8 cellular contexts compared by ENCODE assay signal in genomic region chr13:41428155-41428554, GRCh38. TPM values are rescaled to one million over a fixed set of nuclear protein-coding genes. Genes with fewer than 3 reads are reported as not detected.
DNase-seq lines count a peak whose midpoint lies in the region; ATAC-seq and TF ChIP-seq lines count a peak whose summit lies in the region.

No MANE protein-coding gene starts in this region.

- H3K4me3 Mint-ChIP-seq in progenitor cell of endocrine pancreas (ENCODE audit: low read depth) = no peak overlapping the region

- DNase-seq in activated CD8-positive, alpha-beta memory T cell treated with anti-CD3 and anti-CD28 coated beads, Interleukin-2, amount 50 U/mL, for 48 hours = peak; percentile 65
- no peak for DNase-seq in fibroblast of villous mesenchyme (ENCODE audit: low read depth)
- peak; percentile 22 to 23 for DNase-seq in stimulated activated CD4-positive, alpha-beta T cell treated with anti-CD3 and anti-CD28 coated beads, Interleukin-1b, Interleukin-23, amount 100 ng/mL, for 4 hours (ENCODE audit: low read depth in 2 of 2)
- DNase-seq in NCI-H345 (lab: John Stamatoyannopoulos, UW) = no peak
- no peak for DNase-seq in HUDEP-2 (lab: John Stamatoyannopoulos, UW; ENCODE audit: unreplicated experiment in 76 of 76)
- DNase-seq in progenitor cell of endocrine pancreas (ENCODE audit: low spot score, unreplicated experiment) = no peak

- H3K36me3 Mint-ChIP-seq in progenitor cell of endocrine pancreas (ENCODE audit: insufficient read depth) = peaks cover 1% of the 10 kb centered on the region

- no peaks in the 10 kb centered on the region for H3K4me1 Mint-ChIP-seq in progenitor cell of endocrine pancreas (ENCODE audit: low read depth)

- no peak overlapping the region for H3K27ac Mint-ChIP-seq in progenitor cell of endocrine pancreas

- peak; percentile 45 for TF ChIP-seq CTCF in GM12875 (IDR thresholded peaks at IDR 0.05; ENCODE audit: borderline replicate concordance, insufficient read depth, low read depth, low read length)
- TF ChIP-seq CTCF in fibroblast of villous mesenchyme (IDR thresholded peaks at IDR 0.05; ENCODE audit: insufficient read depth, low read depth, low read length) = no peak
- TF ChIP-seq CTCF in progenitor cell of endocrine pancreas (IDR thresholded peaks at IDR 0.05; ENCODE audit: unreplicated experiment) = no peak

- H3K9me3 Mint-ChIP-seq in progenitor cell of endocrine pancreas (ENCODE audit: low read depth) = peaks cover 5% of the 10 kb centered on the region

- H3K27me3 Mint-ChIP-seq in progenitor cell of endocrine pancreas = peaks cover 15% of the 10 kb centered on the region

- H3K4me3 ChIP-seq in GM12875 (ENCODE audit: low read depth, low read length) (peak overlapping the region; percentile 19), fibroblast of villous mesenchyme (ENCODE audit: low read depth, low read length) (peak overlapping the region; percentile 44)

- no peak for ATAC-seq in GM18517 (IDR thresholded peaks at IDR 0.05; ENCODE audit: unreplicated experiment)

RNA-seq across cellular contexts. Expression of gene RGCC, which starts 29.2 kb away (rescaled TPM):
- total RNA-seq in fibroblast of villous mesenchyme (89.2 and 101 TPM in 2 replicates), progenitor cell of endocrine pancreas (not detected in 2 replicates)

Comparison
In these comparisons a context has a peak if more than half of its experiments do, and no peak if none do; other contexts are left out.
1. DNase-seq: peak in activated CD8-positive, alpha-beta memory T cell treated with anti-CD3 and anti-CD28 coated beads, Interleukin-2, amount 50 U/mL, for 48 hours (single experiment) and stimulated activated CD4-positive, alpha-beta T cell treated with anti-CD3 and anti-CD28 coated beads, Interleukin-1b, Interleukin-23, amount 100 ng/mL, for 4 hours (2 of 2); none in fibroblast of villous mesenchyme (single experiment), NCI-H345 (single experiment), HUDEP-2 (0 of 76) and progenitor cell of endocrine pancreas (single experiment).
2. RNA of gene RGCC, which starts 29.2 kb away (total RNA-seq): 89.2 to 101 TPM in fibroblast of villous mesenchyme; not detected in progenitor cell of endocrine pancreas; every median in the first group is over 10 times any median in the second.